35 cellular contexts compared by ENCODE assay signal in genomic region chr20:4260102-4260501, GRCh38. TPM values are rescaled to one million over a fixed set of nuclear protein-coding genes. Genes with fewer than 3 reads are reported as not detected.
"Had no signal": no experiment of that assay in that cellular context is flagged by ENCODE, and none has a peak within 500 bp of the region (broad histone marks: within the 10 kb centered on the region; RNA-seq: fewer than 3 reads in every experiment).

No MANE protein-coding gene starts in this region.

- H3K36me3 ChIP-seq: adrenal gland, brain microvascular endothelial cell, breast epithelium had no signal

- DNase-seq: activated B cell treated with CpG ODN at 0.5 μM for 24 hours; activated CD4-positive, alpha-beta memory T cell treated with anti-CD3 and anti-CD28 coated beads for 36 hours; activated CD4-positive, alpha-beta T cell treated with anti-CD3 and anti-CD28 coated beads for 4 hours; activated CD4-positive, alpha-beta T cell treated with anti-CD3 and anti-CD28 coated beads, Interleukin-2, amount 10 ng/mL, durations not matched to agents 24 days and 14 days; activated CD4-positive, alpha-beta T cell treated with anti-CD3 and anti-CD28 coated beads, Interleukin-2, amount 50 U/mL, for 1 hour; activated CD4-positive, alpha-beta T cell treated with anti-CD3 and anti-CD28 coated beads, Interleukin-2, amount 50 U/mL, for 4 hours; activated CD4-positive, CD25-positive, alpha-beta regulatory T cell treated with anti-CD3 and anti-CD28 coated beads, Interleukin-2, amount 50 U/mL, for 72 hours; activated CD8-positive, alpha-beta memory T cell treated with anti-CD3 and anti-CD28 coated beads, Interleukin-2, amount 50 U/mL, for 4 hours; activated CD8-positive, alpha-beta T cell treated with anti-CD3 and anti-CD28 coated beads for 36 hours; activated effector memory CD4-positive, alpha-beta T cell treated with anti-CD3 and anti-CD28 coated beads, Interleukin-2, amount 50 U/mL, for 16 hours; activated gamma-delta T cell treated with Interleukin-2 at 50 U/mL for 16 hours; activated naive CD4-positive, alpha-beta T cell; activated naive CD4-positive, alpha-beta T cell treated with anti-CD3 and anti-CD28 coated beads for 36 hours; activated naive CD4-positive, alpha-beta T cell treated with anti-CD3 and anti-CD28 coated beads, Interleukin-2, amount 50 U/mL, for 16 hours; activated naive CD8-positive, alpha-beta T cell treated with anti-CD3 and anti-CD28 coated beads for 36 hours; activated T-cell treated with anti-CD3 and anti-CD28 coated beads for 4 hours; activated T-cell treated with anti-CD3 and anti-CD28 coated beads, Interleukin-2, amount 50 U/mL, for 1 hour; activated T-cell treated with anti-CD3 and anti-CD28 coated beads, Interleukin-2, amount 50 U/mL, for 4 hours; activated T-cell treated with anti-CD3 and anti-CD28 coated beads, Interleukin-2, amount 50 U/mL, for 72 hours; adrenal gland; amniotic stem cell; aorta; body of pancreas; brain microvascular endothelial cell; central memory CD4-positive, alpha-beta T cell; T-helper 1 cell; T-helper 2 cell; T-helper 9 cell had no signal

- H3K4me3 ChIP-seq: adrenal gland, body of pancreas, breast epithelium had no signal

- H3K9me3 ChIP-seq: adrenal gland, body of pancreas, breast epithelium had no signal

- H3K4me1 ChIP-seq: adrenal gland, body of pancreas, breast epithelium had no signal

- ATAC-seq: activated CD8-positive, alpha-beta T cell treated with anti-CD3 and anti-CD28 coated beads for 36 hours; activated naive CD4-positive, alpha-beta T cell treated with anti-CD3 and anti-CD28 coated beads, Interleukin-2, amount 50 U/mL, for 72 hours; activated T-cell treated with anti-CD3 and anti-CD28 coated beads, Interleukin-2, amount 50 U/mL, for 4 hours; activated T-cell treated with anti-CD3 and anti-CD28 coated beads, Interleukin-2, amount 50 U/mL, for 72 hours; activated T-helper 17 cell treated with anti-CD3 and anti-CD28 coated beads, Interleukin-2, amount 50 U/mL, for 72 hours; body of pancreas had no signal

- FAIRE-seq: astrocyte, TTC549 had no signal

- H3K27me3 ChIP-seq: adrenal gland, body of pancreas, brain microvascular endothelial cell, breast epithelium had no signal

- H3K27ac ChIP-seq: adrenal gland, body of pancreas, brain microvascular endothelial cell, breast epithelium had no signal

RNA-seq across cellular contexts. Expression of gene ADRA1D, which starts 11.0 kb away (rescaled TPM):
- total RNA-seq: activated B cell treated with CpG ODN at 0.5 μM for 24 hours; activated CD4-positive, alpha-beta memory T cell treated with anti-CD3 and anti-CD28 coated beads for 36 hours; activated CD4-positive, alpha-beta T cell treated with anti-CD3 and anti-CD28 coated beads, Interleukin-2, amount 10 ng/mL, durations not matched to agents 24 days and 14 days; activated CD8-positive, alpha-beta memory T cell treated with anti-CD3 and anti-CD28 coated beads for 36 hours; activated CD8-positive, alpha-beta T cell treated with anti-CD3 and anti-CD28 coated beads for 36 hours; activated naive CD4-positive, alpha-beta T cell treated with anti-CD3 and anti-CD28 coated beads for 36 hours; activated naive CD4-positive, alpha-beta T cell treated with anti-CD3 and anti-CD28 coated beads, Interleukin-2, amount 50 U/mL, for 72 hours; activated naive CD8-positive, alpha-beta T cell treated with anti-CD3 and anti-CD28 coated beads for 36 hours; activated T-cell treated with anti-CD3 and anti-CD28 coated beads, Interleukin-2, amount 50 U/mL, for 4 hours; activated T-cell treated with anti-CD3 and anti-CD28 coated beads, Interleukin-2, amount 50 U/mL, for 72 hours; activated T-helper 1 cell treated with anti-CD3 and anti-CD28 coated beads, Interleukin-12 subunit alpha, Interleukin-12 subunit beta, Interleukin-2, Interleukin-4 antibody, amounts not matched to agents 30 ng/mL and 10 ng/mL and 1 ng/mL, durations not matched to agents 14 hours and 24 hours and 36 hours; activated T-helper 17 cell treated with anti-CD3 and anti-CD28 coated beads, Interleukin-2, amount 50 U/mL, for 72 hours; astrocyte; body of pancreas had no signal
